In genomic region chr3:169509780-169510179, GRCh38 we compare ENCODE assay signal across 12 cellular contexts.
DNase-seq lines count a peak whose midpoint lies in the region; ATAC-seq and TF ChIP-seq lines count a peak whose summit lies in the region.
"Had no signal": no experiment of that assay in that cellular context is flagged by ENCODE, and none has a peak within 500 bp of the region (broad histone marks: within the 10 kb centered on the region; RNA-seq: fewer than 3 reads in every experiment).

No MANE protein-coding gene starts in this region.

- H3K4me1 Mint-ChIP-seq in T-helper 17 cell = peaks cover 16% of the 10 kb centered on the region

- no peaks in the 10 kb centered on the region for H3K9me3 ChIP-seq in BLaER1 treated with 17β-estradiol and CSF1 and Interleukin-3, amounts not matched to agents 10 nM and 100 nM (replicated peaks in 1 of 11)
- H3K9me3 ChIP-seq in T-helper 17 cell (ENCODE audit: control insufficient read depth, low read length, poor library complexity, severe bottlenecking) = no peaks in the 10 kb centered on the region
- no peaks in the 10 kb centered on the region for H3K9me3 ChIP-seq in psoas muscle
- H3K9me3 ChIP-seq: MG63 had no signal

- H3K4me3 ChIP-seq in BLaER1 treated with 17β-estradiol and CSF1 and Interleukin-3, amounts not matched to agents 10 nM and 100 nM = no peak overlapping the region
- no peak overlapping the region for H3K4me3 ChIP-seq in psoas muscle
- H3K4me3 ChIP-seq: MG63 had no signal

- H3K27me3 Mint-ChIP-seq in T-helper 17 cell = no peaks in the 10 kb centered on the region

- ATAC-seq in GM18909 (IDR thresholded peaks at IDR 0.05; ENCODE audit: poor library complexity, unreplicated experiment) = peak; percentile 21
- peak; percentile 19 for ATAC-seq in HG02970 (IDR thresholded peaks at IDR 0.05; ENCODE audit: low FRiP score, unreplicated experiment)
- peak; percentile 40 for ATAC-seq in T-helper 17 cell
- no peak for ATAC-seq in GM21737 (IDR thresholded peaks at IDR 0.05; ENCODE audit: unreplicated experiment)
- ATAC-seq in psoas muscle = no peak

- H3K36me3 ChIP-seq in BLaER1 treated with 17β-estradiol and CSF1 and Interleukin-3, amounts not matched to agents 10 nM and 100 nM = no peaks in the 10 kb centered on the region
- H3K36me3 ChIP-seq in psoas muscle (ENCODE audit: insufficient read depth in 1 of 2, low read depth in 1 of 2) = no peaks in the 10 kb centered on the region
- H3K36me3 ChIP-seq: MG63 had no signal

- H3K36me3 Mint-ChIP-seq in T-helper 17 cell (ENCODE audit: low read depth) = no peaks in the 10 kb centered on the region

- H3K4me2 ChIP-seq in BLaER1 treated with 17β-estradiol and CSF1 and Interleukin-3, amounts not matched to agents 10 nM and 100 nM = peak overlapping the region in 7 of 11 experiments; percentile 5 to 44 (median 20); a peak in 9 of 22 replicates

- no peaks in the 10 kb centered on the region for H4K20me1 ChIP-seq in BLaER1 treated with 17β-estradiol and CSF1 and Interleukin-3, amounts not matched to agents 10 nM and 100 nM

- no peak for TF ChIP-seq CTCF in psoas muscle (IDR thresholded peaks at IDR 0.05)

- H3K4me1 ChIP-seq in BLaER1 treated with 17β-estradiol and CSF1 and Interleukin-3, amounts not matched to agents 10 nM and 100 nM = peaks cover 0 to 15% (median 8%) of the 10 kb centered on the region in 10 experiments; a peak in 13 of 20 replicates
- H3K4me1 ChIP-seq in psoas muscle = no peaks in the 10 kb centered on the region

- H3K27ac Mint-ChIP-seq in T-helper 17 cell = peak overlapping the region; percentile 48

- H3K4me3 Mint-ChIP-seq in T-helper 17 cell = peak overlapping the region; percentile 37
- H3K4me3 Mint-ChIP-seq: activated T-cell treated with anti-CD3 and anti-CD28 coated beads, Interleukin-2, amount 50 U/mL, for 4 hours had no signal

- intact Hi-C loops in psoas muscle (cut with DNase I) = no loop called here

- DNase-seq in T-helper 17 cell (no peak), psoas muscle (no peak), HCEC 1CT (no peak)
- no peak for DNase-seq in activated CD4-positive, alpha-beta T cell treated with anti-CD3 and anti-CD28 coated beads for 4 hours
- DNase-seq: activated T-cell treated with anti-CD3 and anti-CD28 coated beads, Interleukin-2, amount 50 U/mL, for 4 hours; MG63 had no signal

- WGBS in psoas muscle, 3 donors = 59 to 66% (median 65%) methylated on average over 10 of the region's 10 CpGs

- H3K27ac ChIP-seq in BLaER1 treated with 17β-estradiol and CSF1 and Interleukin-3, amounts not matched to agents 10 nM and 100 nM = no peak overlapping the region
- H3K27ac ChIP-seq in psoas muscle = no peak overlapping the region
- H3K27ac ChIP-seq: HL-60, RWPE1 had no signal

- no peaks in the 10 kb centered on the region for H3K27me3 ChIP-seq in BLaER1 treated with 17β-estradiol and CSF1 and Interleukin-3, amounts not matched to agents 10 nM and 100 nM
- no peaks in the 10 kb centered on the region for H3K27me3 ChIP-seq in psoas muscle (ENCODE audit: insufficient read depth in 3 of 3, low read length in 2 of 3)
- H3K27me3 ChIP-seq: MG63 had no signal

- H3K9ac ChIP-seq in BLaER1 treated with 17β-estradiol and CSF1 and Interleukin-3, amounts not matched to agents 10 nM and 100 nM = no peak overlapping the region

Comparison
In these comparisons a context has a peak if more than half of its experiments do, and no peak if none do; other contexts are left out.
1. ATAC-seq: peak in GM18909 (single experiment), HG02970 (single experiment) and T-helper 17 cell (single experiment); none in GM21737 (single experiment) and psoas muscle (0 of 4).